In the genomic region with DNA sequence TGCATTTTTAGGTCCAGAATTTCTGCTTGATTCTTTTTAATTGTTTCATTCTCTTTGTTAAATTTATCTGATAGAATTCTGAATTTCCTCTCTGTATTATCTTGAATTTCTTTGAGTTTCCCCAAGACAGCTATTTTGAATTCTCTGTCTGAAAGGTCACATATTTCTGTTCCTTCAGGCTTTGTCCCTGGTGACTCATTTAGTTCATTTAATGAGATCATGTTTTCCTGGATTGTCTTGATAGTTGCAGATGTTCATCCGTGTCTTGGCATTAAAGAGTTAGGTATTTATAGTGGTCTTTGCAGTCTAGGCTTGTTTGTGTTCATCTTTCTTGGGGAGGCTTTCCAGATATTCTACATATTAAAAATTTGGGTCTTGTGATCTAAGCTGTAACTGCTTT, we compare ENCODE assay signal across 24 cellular contexts.
A peak's percentile ranks its signal among the peaks of the same experiment; 100 is the strongest.
DNase-seq lines count a peak whose midpoint lies in the region; ATAC-seq and TF ChIP-seq lines count a peak whose summit lies in the region.
"Had no signal": no experiment of that assay in that cellular context is flagged by ENCODE, and none has a peak within 500 bp of the region (broad histone marks: within the 10 kb centered on the region; RNA-seq: fewer than 3 reads in every experiment).

No MANE protein-coding gene starts in this region.

- H3K36me3 ChIP-seq in BJ (ENCODE audit: control insufficient read depth, insufficient read depth, low read length), result no peaks in the 10 kb centered on the region
- H3K36me3 ChIP-seq: heart right ventricle, prostate gland had no signal

- intact Hi-C loops in Right ventricle myocardium inferior (cut with DNase I), result no loop called here

- DNase-seq in BJ (ENCODE audit: low read depth), result peak; percentile 48
- DNase-seq in LHCN-M2 (ENCODE audit: low read depth), result peak; percentile 77
- DNase-seq in dedifferentiated amniotic fluid mesenchymal stem cell (ENCODE audit: extremely low spot score), result peak; percentile 22
- peak; percentile 82 for DNase-seq in iris pigment epithelial cell (ENCODE audit: low read depth)
- no peak for DNase-seq in Right ventricle myocardium inferior (ENCODE audit: missing footprints)
- DNase-seq: ACHN; activated CD4-positive, CD25-positive, alpha-beta regulatory T cell treated with anti-CD3 and anti-CD28 coated beads, Interleukin-2, amount 50 U/mL, for 72 hours; activated CD8-positive, alpha-beta memory T cell treated with anti-CD3 and anti-CD28 coated beads for 24 hours; activated T-cell treated with anti-CD3 and anti-CD28 coated beads, Interleukin-2, amount 50 U/mL, for 48 hours; DMS 273 treated with DMSO at 0.1 percent for 48 hours; heart right ventricle; NCI-H1105 treated with DMSO at 0.1 percent for 48 hours; NCI-H2081; NCI-H510A; stimulated activated CD4-positive, alpha-beta T cell treated with anti-CD3 and anti-CD28 coated beads, Interleukin-2, amount 100 ng/mL, for 48 hours; stimulated activated naive CD4-positive, alpha-beta T cell treated with Interleukin-2 at 50 U/mL for 16 hours; T1000 had no signal

- H3K27me3 ChIP-seq in BJ (ENCODE audit: control insufficient read depth, insufficient read depth, low read length), result no peaks in the 10 kb centered on the region
- H3K27me3 ChIP-seq: heart right ventricle had no signal

- no peak for TF ChIP-seq CTCF in BJ (IDR thresholded peaks at IDR 0.05; ENCODE audit: insufficient read depth, low read depth, low read length)

- POLR2A ChIA-PET in BJ (lab: Charles Lee), result no interaction called here

- H3K4me3 ChIP-seq in BJ (ENCODE audit: low read depth, low read length), result no peak overlapping the region
- H3K4me3 ChIP-seq: GM12878, GM23338, heart right ventricle, prostate gland had no signal

- ATAC-seq in HG03175 (IDR thresholded peaks at IDR 0.05; ENCODE audit: unreplicated experiment) (no peak), HG03097 (IDR thresholded peaks at IDR 0.05; ENCODE audit: low FRiP score, unreplicated experiment) (no peak), Right ventricle myocardium inferior (no peak), GM21381 (IDR thresholded peaks at IDR 0.05; ENCODE audit: unreplicated experiment) (no peak)
- ATAC-seq: activated naive CD4-positive, alpha-beta T cell treated with anti-CD3 and anti-CD28 coated beads, Interleukin-2, amount 50 U/mL, for 72 hours; GM12878; GM23338; heart right ventricle had no signal

- CTCF ChIA-PET in BJ (lab: Yijun Ruan, JAX), result interaction anchor here (1.7 to 3.0 kb wide), 2 partner anchors 15 to 441 kb away, joined by 7 to 14 read pairs; no protein-coding TSS in a partner anchor
